9 cellular contexts compared by ENCODE assay signal in the genomic region with DNA sequence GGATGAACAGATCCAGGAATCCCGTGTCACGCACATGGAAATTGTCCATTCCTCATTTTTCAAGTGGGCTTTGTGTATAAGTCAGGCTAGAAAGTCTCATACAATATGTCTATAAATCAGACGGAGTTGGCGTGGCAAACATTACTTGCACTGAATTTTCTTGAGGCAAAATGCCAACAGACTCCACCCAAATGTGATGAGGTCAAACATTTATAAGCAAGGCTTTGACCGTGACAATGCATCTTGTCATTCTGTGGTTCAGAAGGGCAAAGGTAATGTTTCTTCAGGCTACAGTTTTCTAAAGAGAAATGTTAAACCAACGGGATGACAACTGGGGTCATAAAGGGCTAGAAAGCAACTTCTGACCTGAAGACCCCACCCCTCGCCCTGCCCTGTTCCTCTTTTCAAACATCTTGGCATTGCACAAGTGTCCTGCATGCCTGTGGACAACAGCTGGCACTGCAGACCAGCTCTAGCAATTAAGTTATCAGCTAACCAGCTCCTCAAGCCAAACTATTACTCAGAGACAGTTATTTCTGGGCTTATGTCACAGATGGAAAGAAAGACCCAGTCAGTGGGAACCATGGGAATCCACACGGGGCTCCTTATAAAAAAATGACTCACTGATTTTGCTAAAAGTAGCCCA. TPM values are rescaled to one million over a fixed set of nuclear protein-coding genes. Genes with fewer than 3 reads are reported as not detected.
DNase-seq lines count a peak whose midpoint lies in the region; ATAC-seq, FAIRE-seq and TF ChIP-seq lines count a peak whose summit lies in the region.
"Had no signal": no experiment of that assay in that cellular context is flagged by ENCODE, and none has a peak within 500 bp of the region (broad histone marks: within the 10 kb centered on the region; RNA-seq: fewer than 3 reads in every experiment).

No MANE protein-coding gene starts in this region.

- no peak for TF ChIP-seq RAD21 in K562 (CRISPR knock-in tag; conservative IDR thresholded peaks at IDR 0.05 in 1 of 2, IDR thresholded peaks at IDR 0.05 in 1 of 2)

- intact Hi-C loops in K562 (cut with micrococcal nuclease) = no loop called here

- 40% methylated on average over 8 of the region's 8 CpGs for WGBS in K562 (ENCODE audit: insufficient coverage, low coverage, missing lambda C conversion rate)

- H3K79me2 ChIP-seq in K562 (ENCODE audit: control insufficient read depth, insufficient read depth, low read length) = no peaks in the 10 kb centered on the region

- no peak overlapping the region for H2AFZ ChIP-seq in K562 (ENCODE audit: low read depth, low read length)

- no peaks in the 10 kb centered on the region for H3K27me3 ChIP-seq in K562 (ENCODE audit: control insufficient read depth in 2 of 2, insufficient read depth in 2 of 2, low read length in 2 of 2)

- BruUV-seq in K562 (replicated peaks; lab: Mats Ljungman, UMichigan) = no TSS peak

- H3K4me2 ChIP-seq in K562 (ENCODE audit: insufficient read depth, low read length) = no peak overlapping the region

- H3K9me1 ChIP-seq in K562 (ENCODE audit: control insufficient read depth, insufficient read depth, low read length) = no peaks in the 10 kb centered on the region

- POLR2A ChIA-PET in K562 (lab: Yijun Ruan, JAX) = no interaction called here

- peaks cover 4% of the 10 kb centered on the region; the same call in 1 of the 3 replicates for H3K36me3 ChIP-seq in K562 (ENCODE audit: control insufficient read depth, insufficient read depth, low read length)

- peak; percentile 15 for DNase-seq in DMS 273 (lab: John Stamatoyannopoulos, UW; ENCODE audit: unreplicated experiment)
- no peak for DNase-seq in DMS 273 treated with DMSO at 0.1 percent for 48 hours (lab: John Stamatoyannopoulos, UW)
- no peak for DNase-seq in K562 (ENCODE audit: extremely low read depth in 1 of 4, low spot score in 3 of 4)
- DNase-seq in left lobe of liver (ENCODE audit: low spot score) = no peak
- DNase-seq in NCI-H1417 treated with DMSO at 0.1 percent for 48 hours (lab: John Stamatoyannopoulos, UW) = no peak
- no peak for DNase-seq in substantia nigra (lab: John Stamatoyannopoulos, UW)
- DNase-seq in HuH-7.5 (ENCODE audit: low spot score) = no peak
- DNase-seq: 8988T had no signal

- TF ChIP-seq EP300 in K562 (IDR thresholded peaks at IDR 0.05; ENCODE audit: low read length) = no peak

- H3K27ac ChIP-seq in K562 (ENCODE audit: extremely low read depth, low read depth, low read length) = no peak overlapping the region
- H3K27ac ChIP-seq in substantia nigra (ENCODE audit: low read depth, low read length, poor library complexity, severe bottlenecking) = no peak overlapping the region

- no peak for TF ChIP-seq CTCF in K562 (IDR thresholded peaks at IDR 0.05 in 2 of 3, conservative IDR thresholded peaks at IDR 0.05 in 1 of 3; ENCODE audit: insufficient read depth in 2 of 3, low read depth in 1 of 3, low read length in 3 of 3)

- H3K4me3 ChIP-seq in K562 = no peak overlapping the region

- no peak overlapping the region for H3K9ac ChIP-seq in K562 (ENCODE audit: insufficient read depth in 1 of 2, low read depth in 2 of 2, low read length in 2 of 2)

- H4K20me1 ChIP-seq in K562 (replicated peaks; ENCODE audit: control insufficient read depth, insufficient read depth, low read length) = no peaks in the 10 kb centered on the region

- in situ Hi-C loops in K562 (cut with MboI) = no loop called here

- FAIRE-seq in K562 (lab: Jason Lieb, UNC) = peak; percentile 51

- no peak for ATAC-seq in K562
- ATAC-seq in left lobe of liver = peak; percentile 27
- ATAC-seq in GM19463 (IDR thresholded peaks at IDR 0.05; ENCODE audit: unreplicated experiment) = no peak

- peaks cover 3 to 13% of the 10 kb centered on the region in 2 experiments; a peak in 4 of 5 replicates for H3K4me1 ChIP-seq in K562 (replicated peaks in 1 of 2; ENCODE audit: control insufficient read depth in 2 of 2, insufficient read depth in 2 of 2, low read length in 2 of 2)

- no peaks in the 10 kb centered on the region for H3K9me3 ChIP-seq in K562 (replicated peaks; ENCODE audit: control insufficient read depth, insufficient read depth, low read depth, low read length)

- TF ChIP-seq POLR2A in K562 (conservative IDR thresholded peaks at IDR 0.05) = no peak

- CTCF ChIA-PET in K562 (lab: Yijun Ruan, JAX; ENCODE audit: low intra/inter-chr PET ratio) = no interaction called here

TF ChIP-seq in K562, 482 proteins besides CTCF, POLR2A, EP300 and RAD21 (continues in another document):
- TF ChIP-seq RCOR1 (IDR thresholded peaks at IDR 0.05; ENCODE audit: borderline replicate concordance in 1 of 2, low read depth in 2 of 2, low read length in 2 of 2) = no peak
- TF ChIP-seq MEIS2 (IDR thresholded peaks at IDR 0.05; ENCODE audit: partially characterized antibody) = peak; percentile 20
- no peak for TF ChIP-seq FOXA1 (IDR thresholded peaks at IDR 0.05; ENCODE audit: borderline replicate concordance)
- TF ChIP-seq, protein P1, sequence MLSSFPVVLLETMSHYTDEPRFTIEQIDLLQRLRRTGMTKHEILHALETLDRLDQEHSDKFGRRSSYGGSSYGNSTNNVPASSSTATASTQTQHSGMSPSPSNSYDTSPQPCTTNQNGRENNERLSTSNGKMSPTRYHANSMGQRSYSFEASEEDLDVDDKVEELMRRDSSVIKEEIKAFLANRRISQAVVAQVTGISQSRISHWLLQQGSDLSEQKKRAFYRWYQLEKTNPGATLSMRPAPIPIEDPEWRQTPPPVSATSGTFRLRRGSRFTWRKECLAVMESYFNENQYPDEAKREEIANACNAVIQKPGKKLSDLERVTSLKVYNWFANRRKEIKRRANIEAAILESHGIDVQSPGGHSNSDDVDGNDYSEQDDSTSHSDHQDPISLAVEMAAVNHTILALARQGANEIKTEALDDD (IDR thresholded peaks at IDR 0.05) = 0 out of 2 replicates have a peak, but pooled peaks have one; percentile 45
- no peak for TF ChIP-seq ZNF133 (CRISPR knock-in tag; IDR thresholded peaks at IDR 0.05)
- TF ChIP-seq MAZ (CRISPR knock-in tag; conservative IDR thresholded peaks at IDR 0.05 in 1 of 2, IDR thresholded peaks at IDR 0.05 in 1 of 2) = no peak
- no peak for TF ChIP-seq ZNF589 (CRISPR knock-in tag; IDR thresholded peaks at IDR 0.05; ENCODE audit: low read depth)
- TF ChIP-seq SPI1 (IDR thresholded peaks at IDR 0.05; ENCODE audit: borderline replicate concordance, low read depth, low read length) = peak; percentile 44; the same call in 1 of the 2 replicates
- no peak for TF ChIP-seq SMARCA4 (IDR thresholded peaks at IDR 0.05)

RNA-seq across cellular contexts. Expression of a gene that starts 36.5 kb away (rescaled TPM):
- total RNA-seq in K562 (2011; cell fraction: chromatin; rRNA removed; ENCODE audit: low replicate concordance) = 0.30 TPM in 1 of 2 replicates, not detected in the other
- total RNA-seq in K562 (2011; cell fraction: nucleolus; rRNA removed) = under 0.01 TPM in 2 replicates
- 0.08 TPM in 1 of 2 replicates, not detected in the other for total RNA-seq in K562 (2011; cell fraction: nucleoplasm; rRNA removed)
- total RNA-seq in K562 (2014; rRNA removed) (not detected in 2 replicates), K562 (2014; rRNA removed; fragmentation: Illumina TruSeq; extraction: Trizol) (not detected in 2 replicates), K562 (2015; rRNA removed; fragmentation: Illumina TruSeq; extraction: Trizol) (not detected in 2 replicates), K562 (2021) (0.02 TPM in 1 of 2 replicates, not detected in the other), left lobe of liver (3.5 TPM)
- polyA plus RNA-seq in K562 (2011; rRNA removed) (0.01 TPM in 1 of 2 replicates, not detected in the other), K562 (2014; fragmentation: Illumina TruSeq; extraction: Trizol) (not detected in 2 replicates), K562 (2014; fragmentation: Nextera tagmentation; extraction: Ambion mirVana) (not detected), K562 (2014; rRNA removed) (not detected in 2 replicates)
- polyA plus RNA-seq in K562 (2011; cell fraction: cytosol; rRNA removed) = 0.01 and 0.03 TPM in 2 replicates
- polyA plus RNA-seq in K562 (2011; cell fraction: nucleus; rRNA removed) = 0.15 and 0.20 TPM in 2 replicates
- polyA plus RNA-seq in K562 (2012) = under 0.01 and 0.03 TPM in 2 replicates
- polyA minus RNA-seq in K562 (2011; rRNA and poly(A)+ RNA removed) = not detected in 2 replicates
- not detected in 2 replicates for polyA minus RNA-seq in K562 (2011; cell fraction: cytosol; rRNA and poly(A)+ RNA removed)
- under 0.01 TPM in 1 of 2 replicates, not detected in the other for polyA minus RNA-seq in K562 (2011; cell fraction: nucleus; rRNA and poly(A)+ RNA removed)

RNA-seq across cellular contexts. Expression of a gene that starts 42.0 kb away (rescaled TPM):
- 11.8 and 17.2 TPM in 2 replicates for total RNA-seq in K562 (2011; cell fraction: chromatin; rRNA removed; ENCODE audit: low replicate concordance)
- total RNA-seq in K562 (2011; cell fraction: nucleolus; rRNA removed) = 15.1 and 17.0 TPM in 2 replicates
- 14.4 and 16.6 TPM in 2 replicates for total RNA-seq in K562 (2011; cell fraction: nucleoplasm; rRNA removed)
- total RNA-seq in K562 (2014; rRNA removed) (9.8 and 12.6 TPM in 2 replicates), K562 (2014; rRNA removed; fragmentation: Illumina TruSeq; extraction: Trizol) (4.6 and 5.2 TPM in 2 replicates), K562 (2015; rRNA removed; fragmentation: Illumina TruSeq; extraction: Trizol) (5.6 and 5.7 TPM in 2 replicates), K562 (2021) (10.3 and 11.4 TPM in 2 replicates), left lobe of liver (5.3 TPM)
- polyA plus RNA-seq in K562 (2011; rRNA removed) (6.4 and 7.4 TPM in 2 replicates), K562 (2014; fragmentation: Illumina TruSeq; extraction: Trizol) (7.0 and 8.1 TPM in 2 replicates), K562 (2014; fragmentation: Nextera tagmentation; extraction: Ambion mirVana) (under 1 TPM; 0.89 to 0.96 TPM), K562 (2014; rRNA removed) (7.5 and 7.7 TPM in 2 replicates)
- polyA plus RNA-seq in K562 (2011; cell fraction: cytosol; rRNA removed) = 7.3 and 10.8 TPM in 2 replicates
- polyA plus RNA-seq in K562 (2011; cell fraction: nucleus; rRNA removed) = 4.1 and 4.5 TPM in 2 replicates
- polyA plus RNA-seq in K562 (2012) = 5.5 and 7.3 TPM in 2 replicates
- 9.2 and 10.3 TPM in 2 replicates for polyA minus RNA-seq in K562 (2011; rRNA and poly(A)+ RNA removed)
- 8.6 and 9.6 TPM in 2 replicates for polyA minus RNA-seq in K562 (2011; cell fraction: cytosol; rRNA and poly(A)+ RNA removed)
- 6.9 and 10.0 TPM in 2 replicates for polyA minus RNA-seq in K562 (2011; cell fraction: nucleus; rRNA and poly(A)+ RNA removed)
